ENCODE assay signal across 14 cellular contexts in the genomic region with DNA sequence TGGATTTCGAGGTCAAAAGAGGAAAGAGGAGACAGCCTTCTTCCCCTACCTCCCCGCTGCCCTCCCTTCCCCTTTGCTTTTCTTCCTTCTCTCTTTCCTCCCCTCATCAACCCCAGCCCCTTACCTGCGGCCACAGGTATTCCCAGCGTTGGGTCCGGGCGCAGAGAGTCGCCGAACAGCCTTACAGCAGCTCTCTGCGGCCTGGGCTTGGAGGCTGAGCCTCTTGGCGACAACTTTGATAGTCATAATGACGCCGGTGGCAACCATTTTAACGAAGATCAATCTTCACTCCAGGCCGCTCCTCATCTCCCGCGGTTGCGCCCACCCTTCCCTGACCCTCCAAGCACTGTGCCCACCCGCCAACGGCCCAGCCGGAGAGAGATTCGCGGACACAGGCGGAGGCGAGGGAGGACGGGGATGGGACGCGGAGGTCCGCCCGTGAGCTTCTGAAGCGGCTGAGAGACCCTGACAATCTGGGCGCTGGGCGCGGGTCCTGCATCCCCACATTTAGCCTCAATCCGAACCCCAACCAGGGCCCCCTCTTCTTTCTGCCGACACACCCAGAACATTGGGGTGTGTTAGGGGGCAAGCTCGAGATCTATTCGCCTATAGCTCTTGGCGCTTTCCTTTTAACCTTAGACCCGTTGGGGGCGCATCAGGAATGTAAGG. TPM values are rescaled to one million over a fixed set of nuclear protein-coding genes. Genes with fewer than 3 reads are reported as not detected.
A peak's percentile ranks its signal among the peaks of the same experiment; 100 is the strongest.
DNase-seq lines count a peak whose midpoint lies in the region; ATAC-seq and TF ChIP-seq lines count a peak whose summit lies in the region.
"Had no signal": no experiment of that assay in that cellular context is flagged by ENCODE, and none has a peak within 500 bp of the region (broad histone marks: within the 10 kb centered on the region; RNA-seq: fewer than 3 reads in every experiment).

No MANE protein-coding gene starts in this region.

- DNase-seq in NCI-H345 (lab: John Stamatoyannopoulos, UW) (peak; percentile 16), NCI-H345 treated with DMSO at 0.1 percent for 48 hours (lab: John Stamatoyannopoulos, UW; ENCODE audit: unreplicated experiment) (no peak), GM13977 (ENCODE audit: low spot score) (peak; percentile 33), neuronal stem cell (ENCODE audit: low spot score) (no peak), SIG-M5 (lab: John Stamatoyannopoulos, UW) (no peak), DMS79 (lab: John Stamatoyannopoulos, UW) (no peak)
- DNase-seq in activated T-helper 2 cell treated with anti-CD3 and anti-CD28 coated beads, Interferon-gamma antibody, Interleukin-2, Interleukin-4, amounts not matched to agents 10 μg/mL and 5 μg/mL and 100 μg/mL, durations not matched to agents 14 hours and 24 hours and 36 hours (ENCODE audit: low spot score): no peak
- DNase-seq: activated effector memory CD4-positive, alpha-beta T cell treated with Interleukin-2 at 50 U/mL for 16 hours; small intestine; WERI-Rb-1 had no signal

- intact Hi-C loops in activated T-helper 2 cell treated with anti-CD3 and anti-CD28 coated beads, Interferon-gamma antibody, Interleukin-2, Interleukin-4, amounts not matched to agents 10 μg/mL and 5 μg/mL and 100 μg/mL, durations not matched to agents 14 hours and 24 hours and 36 hours (cut with micrococcal nuclease): no loop called here

- peaks cover 4% of the 10 kb centered on the region for H3K4me1 Mint-ChIP-seq in activated T-helper 2 cell treated with anti-CD3 and anti-CD28 coated beads, Interferon-gamma antibody, Interleukin-2, Interleukin-4, amounts not matched to agents 10 μg/mL and 5 μg/mL and 100 μg/mL, durations not matched to agents 14 hours and 24 hours and 36 hours (ENCODE audit: low read depth)

- no peak overlapping the region for H3K14ac ChIP-seq in neuronal stem cell (ENCODE audit: low read length)

- H3K4ac ChIP-seq in neuronal stem cell (ENCODE audit: low read length): no peak overlapping the region

- no peak overlapping the region for H2BK12ac ChIP-seq in neuronal stem cell (ENCODE audit: low read length)

- H3K27ac Mint-ChIP-seq in activated T-helper 2 cell treated with anti-CD3 and anti-CD28 coated beads, Interferon-gamma antibody, Interleukin-2, Interleukin-4, amounts not matched to agents 10 μg/mL and 5 μg/mL and 100 μg/mL, durations not matched to agents 14 hours and 24 hours and 36 hours: peak overlapping the region; percentile 4

- H2BK5ac ChIP-seq in neuronal stem cell (ENCODE audit: low read length): no peak overlapping the region

- H3K4me3 ChIP-seq in neuronal stem cell (ENCODE audit: low read length in 2 of 2): no peak overlapping the region

- no peak overlapping the region for H3K4me3 Mint-ChIP-seq in activated T-helper 2 cell treated with anti-CD3 and anti-CD28 coated beads, Interferon-gamma antibody, Interleukin-2, Interleukin-4, amounts not matched to agents 10 μg/mL and 5 μg/mL and 100 μg/mL, durations not matched to agents 14 hours and 24 hours and 36 hours (ENCODE audit: low read depth)

- H3K4me2 ChIP-seq in neuronal stem cell (ENCODE audit: insufficient read depth, low read length, poor library complexity, severe bottlenecking): no peak overlapping the region

- H3K36me3 Mint-ChIP-seq in activated T-helper 2 cell treated with anti-CD3 and anti-CD28 coated beads, Interferon-gamma antibody, Interleukin-2, Interleukin-4, amounts not matched to agents 10 μg/mL and 5 μg/mL and 100 μg/mL, durations not matched to agents 14 hours and 24 hours and 36 hours (ENCODE audit: low read depth): no peaks in the 10 kb centered on the region

- H2AFZ ChIP-seq in neuronal stem cell (ENCODE audit: low read length): peak overlapping the region; percentile 48

- ATAC-seq in GM21526 (IDR thresholded peaks at IDR 0.05; ENCODE audit: low FRiP score, unreplicated experiment): no peak

- H3K27me3 ChIP-seq in neuronal stem cell (ENCODE audit: control insufficient read depth in 3 of 3, insufficient read depth in 3 of 3, low read depth in 1 of 3, low read length in 3 of 3): peaks cover 63 to 100% (median 100%) of the 10 kb centered on the region in 3 experiments

- H3K9ac ChIP-seq in neuronal stem cell (ENCODE audit: low read depth, low read length, poor library complexity): no peak overlapping the region

- no peak overlapping the region for H2BK15ac ChIP-seq in neuronal stem cell (ENCODE audit: low read length)

- WGBS in neuronal stem cell (ENCODE audit: extremely low coverage in 2 of 2, insufficient read length in 2 of 2, insufficient replicate concordance in 1 of 2), 2 donors: no CpG with 5 or more reads among the region's 40 CpGs

- H4K91ac ChIP-seq in neuronal stem cell (ENCODE audit: low read depth, low read length, poor library complexity): no peak overlapping the region

- no peak overlapping the region for H2AK5ac ChIP-seq in neuronal stem cell (ENCODE audit: low read depth, low read length)

- no peak overlapping the region for H2BK120ac ChIP-seq in neuronal stem cell (ENCODE audit: low read depth, low read length)

- peaks cover 0 to 3% of the 10 kb centered on the region in 2 donors for H3K9me3 ChIP-seq in neuronal stem cell (replicated peaks in 1 of 2; ENCODE audit: control insufficient read depth in 2 of 2, insufficient read depth in 1 of 2, low read depth in 1 of 2, low read length in 2 of 2)
- H3K9me3 ChIP-seq: thoracic aorta had no signal

- H4K8ac ChIP-seq in neuronal stem cell (ENCODE audit: low read depth, low read length): no peak overlapping the region

- H3K79me1 ChIP-seq in neuronal stem cell (ENCODE audit: low read depth, low read length): no peaks in the 10 kb centered on the region

- TF ChIP-seq CTCF in GM13977 (IDR thresholded peaks at IDR 0.05; ENCODE audit: extremely low read depth, insufficient read depth, missing control alignments): no peak

- H3K27ac ChIP-seq in neuronal stem cell (replicated peaks; ENCODE audit: low read length): no peak overlapping the region
- H3K27ac ChIP-seq: thoracic aorta, WERI-Rb-1 had no signal

- peaks cover 0 to 3% of the 10 kb centered on the region in 2 donors for H3K4me1 ChIP-seq in neuronal stem cell (ENCODE audit: control insufficient read depth in 2 of 2, insufficient read depth in 1 of 2, low read depth in 1 of 2, low read length in 2 of 2)

- H3K18ac ChIP-seq in neuronal stem cell (ENCODE audit: low read length): peak overlapping the region; percentile 25

- in situ Hi-C loops in GM13977 (cut with MboI; ENCODE audit: low pct_unique_long_range_greater_than_20kb, low sequenced_read_pairs, unreplicated experiment): loop anchor here (25.0 kb wide), 2 partner anchors 398 to 1748 kb away; partner anchors contain the start of gene SP9

- H3K27me3 Mint-ChIP-seq in activated T-helper 2 cell treated with anti-CD3 and anti-CD28 coated beads, Interferon-gamma antibody, Interleukin-2, Interleukin-4, amounts not matched to agents 10 μg/mL and 5 μg/mL and 100 μg/mL, durations not matched to agents 14 hours and 24 hours and 36 hours (ENCODE audit: low read depth): peaks cover 78% of the 10 kb centered on the region

- H3K23ac ChIP-seq in neuronal stem cell (ENCODE audit: low read depth, low read length, poor library complexity): no peak overlapping the region

- H3K36me3 ChIP-seq in neuronal stem cell (replicated peaks in 1 of 2; ENCODE audit: control insufficient read depth in 2 of 2, insufficient read depth in 2 of 2, low read length in 2 of 2): no peaks in the 10 kb centered on the region
- H3K36me3 ChIP-seq: thoracic aorta, WERI-Rb-1 had no signal

- H3K9me3 Mint-ChIP-seq in activated T-helper 2 cell treated with anti-CD3 and anti-CD28 coated beads, Interferon-gamma antibody, Interleukin-2, Interleukin-4, amounts not matched to agents 10 μg/mL and 5 μg/mL and 100 μg/mL, durations not matched to agents 14 hours and 24 hours and 36 hours: no peaks in the 10 kb centered on the region

RNA-seq across cellular contexts. Expression of gene EVX2, which starts 1.5 kb away (rescaled TPM):
- not detected in 2 replicates for total RNA-seq in activated T-helper 2 cell treated with anti-CD3 and anti-CD28 coated beads, Interferon-gamma antibody, Interleukin-2, Interleukin-4, amounts not matched to agents 10 μg/mL and 5 μg/mL and 100 μg/mL, durations not matched to agents 14 hours and 24 hours and 36 hours
- not detected for polyA plus RNA-seq in neuronal stem cell (2013, experiment 1 of 2)
- polyA plus RNA-seq in neuronal stem cell (2013, experiment 2 of 2): not detected
- total RNA-seq: left lobe of liver, Right ventricle myocardium inferior, thoracic aorta had no signal
- polyA plus RNA-seq: small intestine had no signal

RNA-seq across cellular contexts. Expression of gene HOXD13, which starts 7.3 kb away (rescaled TPM):
- not detected in 2 replicates for total RNA-seq in activated T-helper 2 cell treated with anti-CD3 and anti-CD28 coated beads, Interferon-gamma antibody, Interleukin-2, Interleukin-4, amounts not matched to agents 10 μg/mL and 5 μg/mL and 100 μg/mL, durations not matched to agents 14 hours and 24 hours and 36 hours
- 0.03 TPM for polyA plus RNA-seq in neuronal stem cell (2013, experiment 1 of 2)
- polyA plus RNA-seq in neuronal stem cell (2013, experiment 2 of 2): 0.03 TPM
- total RNA-seq: left lobe of liver, Right ventricle myocardium inferior, thoracic aorta had no signal
- polyA plus RNA-seq: small intestine had no signal

RNA-seq across cellular contexts. Expression of gene HOXD12, which starts 14.3 kb away (rescaled TPM):
- not detected in 2 replicates for total RNA-seq in activated T-helper 2 cell treated with anti-CD3 and anti-CD28 coated beads, Interferon-gamma antibody, Interleukin-2, Interleukin-4, amounts not matched to agents 10 μg/mL and 5 μg/mL and 100 μg/mL, durations not matched to agents 14 hours and 24 hours and 36 hours
- not detected for polyA plus RNA-seq in neuronal stem cell (2013, experiment 1 of 2)
- not detected for polyA plus RNA-seq in neuronal stem cell (2013, experiment 2 of 2)
- total RNA-seq: left lobe of liver, Right ventricle myocardium inferior, thoracic aorta had no signal
- polyA plus RNA-seq: small intestine had no signal

RNA-seq across cellular contexts. Expression of gene HOXD11, which starts 21.8 kb away (rescaled TPM):
- not detected in 2 replicates for total RNA-seq in activated T-helper 2 cell treated with anti-CD3 and anti-CD28 coated beads, Interferon-gamma antibody, Interleukin-2, Interleukin-4, amounts not matched to agents 10 μg/mL and 5 μg/mL and 100 μg/mL, durations not matched to agents 14 hours and 24 hours and 36 hours
- not detected for polyA plus RNA-seq in neuronal stem cell (2013, experiment 1 of 2)
- polyA plus RNA-seq in neuronal stem cell (2013, experiment 2 of 2): not detected
- total RNA-seq: left lobe of liver, Right ventricle myocardium inferior, thoracic aorta had no signal
- polyA plus RNA-seq: small intestine had no signal

RNA-seq across cellular contexts. Expression of gene HOXD10, which starts 31.3 kb away (rescaled TPM):
- total RNA-seq in activated T-helper 2 cell treated with anti-CD3 and anti-CD28 coated beads, Interferon-gamma antibody, Interleukin-2, Interleukin-4, amounts not matched to agents 10 μg/mL and 5 μg/mL and 100 μg/mL, durations not matched to agents 14 hours and 24 hours and 36 hours: not detected in 2 replicates
- not detected for polyA plus RNA-seq in neuronal stem cell (2013, experiment 1 of 2)
- polyA plus RNA-seq in neuronal stem cell (2013, experiment 2 of 2): not detected
- total RNA-seq: left lobe of liver, Right ventricle myocardium inferior, thoracic aorta had no signal

Comparison
In these comparisons a context has a peak if more than half of its experiments do, and no peak if none do; other contexts are left out.
1. DNase-seq: peak in NCI-H345 (single experiment) and GM13977 (single experiment); none in NCI-H345 treated with DMSO at 0.1 percent for 48 hours (single experiment), activated T-helper 2 cell treated with anti-CD3 and anti-CD28 coated beads, Interferon-gamma antibody, Interleukin-2, Interleukin-4, amounts not matched to agents 10 μg/mL and 5 μg/mL and 100 μg/mL, durations not matched to agents 14 hours and 24 hours and 36 hours (single experiment), neuronal stem cell (single experiment), SIG-M5 (single experiment) and DMS79 (single experiment).